1 cellular context compared by ENCODE assay signal in the genomic region with DNA sequence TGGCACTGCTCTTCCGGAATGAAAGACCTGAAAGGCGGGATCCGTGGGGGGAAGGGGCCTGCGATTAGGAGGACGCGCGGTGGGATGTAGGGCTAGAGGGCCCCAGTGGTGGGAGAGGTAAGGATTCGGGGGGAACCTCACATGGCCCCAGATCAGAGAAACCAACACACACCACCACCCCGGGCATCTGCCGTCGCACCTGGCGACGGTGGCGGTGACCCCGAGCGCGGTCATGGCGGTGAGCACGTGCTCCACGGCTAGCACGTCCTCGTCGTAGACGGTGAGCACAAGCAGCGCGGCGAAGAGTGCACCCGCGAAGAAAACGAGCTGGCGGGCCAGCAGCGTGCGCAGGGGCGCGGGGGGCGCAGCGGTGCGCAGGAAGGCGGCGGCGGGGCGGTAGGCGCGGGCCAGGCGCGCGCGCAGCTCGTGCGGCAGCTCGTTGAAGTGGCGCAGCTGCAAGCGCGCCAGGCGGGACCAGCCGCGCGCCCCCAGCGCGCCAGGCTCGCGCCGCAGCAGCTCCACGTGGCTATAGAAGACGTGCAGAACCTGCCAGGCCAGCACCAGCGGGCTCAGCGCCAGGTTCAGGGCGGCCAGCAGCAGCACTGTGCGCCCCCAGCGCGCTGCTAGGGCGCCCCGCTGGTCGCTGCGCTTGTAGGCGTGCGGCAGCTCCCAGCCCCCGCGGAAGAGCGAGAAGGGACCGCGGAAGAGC.
TF ChIP-seq lines count a peak whose summit lies in the region.

No MANE protein-coding gene starts in this region.

TF ChIP-seq in IMR-90, 13 proteins besides CTCF, POLR2A, EP300 and RAD21:
- TF ChIP-seq CEBPB (IDR thresholded peaks at IDR 0.05; ENCODE audit: low read depth, low read length) (no peak), RCOR1 (IDR thresholded peaks at IDR 0.05; ENCODE audit: insufficient replicate concordance, low read length) (no peak), MXI1 (IDR thresholded peaks at IDR 0.05; ENCODE audit: borderline replicate concordance, low read depth, low read length) (0 out of 2 replicates have a peak, but pooled peaks have one; percentile 9)
- TF ChIP-seq, protein P1, sequence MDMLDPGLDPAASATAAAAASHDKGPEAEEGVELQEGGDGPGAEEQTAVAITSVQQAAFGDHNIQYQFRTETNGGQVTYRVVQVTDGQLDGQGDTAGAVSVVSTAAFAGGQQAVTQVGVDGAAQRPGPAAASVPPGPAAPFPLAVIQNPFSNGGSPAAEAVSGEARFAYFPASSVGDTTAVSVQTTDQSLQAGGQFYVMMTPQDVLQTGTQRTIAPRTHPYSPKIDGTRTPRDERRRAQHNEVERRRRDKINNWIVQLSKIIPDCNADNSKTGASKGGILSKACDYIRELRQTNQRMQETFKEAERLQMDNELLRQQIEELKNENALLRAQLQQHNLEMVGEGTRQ (IDR thresholded peaks at IDR 0.05; ENCODE audit: low read depth, low read length), result 0 out of 2 replicates have a peak, but pooled peaks have one; percentile 5
